8 cellular contexts compared by ENCODE assay signal in genomic region chr15:45457215-45457614, GRCh38.
DNase-seq lines count a peak whose midpoint lies in the region; ATAC-seq lines count a peak whose summit lies in the region.

No MANE protein-coding gene starts in this region.

- peaks cover 10 to 39% (median 24%) of the 10 kb centered on the region in 4 donors for H3K4me1 Mint-ChIP-seq in CD4-positive, CD25-positive, alpha-beta regulatory T cell
- H3K4me1 Mint-ChIP-seq in naive thymus-derived CD8-positive, alpha-beta T cell: peaks cover 11 to 47% (median 35%) of the 10 kb centered on the region in 4 donors

- no peaks in the 10 kb centered on the region for H3K9me3 ChIP-seq in CD4-positive, CD25-positive, alpha-beta regulatory T cell (ENCODE audit: control insufficient read depth in 2 of 2, low read length in 2 of 2)

- POLR2A ChIA-PET in naive thymus-derived CD8-positive, alpha-beta T cell (lab: Charles Lee): interaction anchor here (1.0 to 1.3 kb wide), 3 partner anchors 57 to 287 kb away, joined by 3 read pairs; no protein-coding TSS in a partner anchor

- H3K27me3 ChIP-seq in CD4-positive, CD25-positive, alpha-beta regulatory T cell (ENCODE audit: control insufficient read depth, insufficient read depth, low read length): no peaks in the 10 kb centered on the region

- no peaks in the 10 kb centered on the region for H3K27me3 Mint-ChIP-seq in CD4-positive, CD25-positive, alpha-beta regulatory T cell
- no peaks in the 10 kb centered on the region for H3K27me3 Mint-ChIP-seq in naive thymus-derived CD8-positive, alpha-beta T cell

- H3K4me1 ChIP-seq in CD4-positive, CD25-positive, alpha-beta regulatory T cell (ENCODE audit: control insufficient read depth, insufficient read depth, low read length, poor library complexity, severe bottlenecking): peaks cover 33% of the 10 kb centered on the region

- peak in 1 of 2 donors; percentile 6 for ATAC-seq in CD4-positive, CD25-positive, alpha-beta regulatory T cell (ENCODE audit: low read depth in 2 of 2)
- ATAC-seq in HG03064 (IDR thresholded peaks at IDR 0.05; ENCODE audit: low read depth, unreplicated experiment) (peak; percentile 10), HG03457 (IDR thresholded peaks at IDR 0.05; ENCODE audit: unreplicated experiment) (no peak)
- ATAC-seq in activated naive CD4-positive, alpha-beta T cell treated with anti-CD3 and anti-CD28 coated beads, Interleukin-2, amount 50 U/mL, for 72 hours: peak in 1 of 2 donors; percentile 20
- peak; percentile 2 to 3 for ATAC-seq in naive thymus-derived CD8-positive, alpha-beta T cell

- H3K4me3 Mint-ChIP-seq in CD4-positive, CD25-positive, alpha-beta regulatory T cell: peak overlapping the region; percentile 82 to 92 (median 89)
- peak overlapping the region in 4 of 10 donors; percentile 86 to 95 (median 91) for H3K4me3 Mint-ChIP-seq in naive thymus-derived CD8-positive, alpha-beta T cell

- DNase-seq in CD4-positive, CD25-positive, alpha-beta regulatory T cell: no peak
- DNase-seq in activated naive CD4-positive, alpha-beta T cell treated with anti-CD3 and anti-CD28 coated beads, Interleukin-2, amount 50 U/mL, for 72 hours (ENCODE audit: low spot score in 2 of 2): peak in 1 of 2 donors; percentile 12
- no peak for DNase-seq in naive thymus-derived CD8-positive, alpha-beta T cell
- no peak for DNase-seq in dermis blood vessel endothelial cell
- no peak for DNase-seq in AG20443 (ENCODE audit: low spot score)
- no peak for DNase-seq in OCI-M1 (lab: John Stamatoyannopoulos, UW)

- H3K4me3 ChIP-seq in CD4-positive, CD25-positive, alpha-beta regulatory T cell (ENCODE audit: low read depth, low read length): peak overlapping the region; percentile 96

- H3K36me3 Mint-ChIP-seq in CD4-positive, CD25-positive, alpha-beta regulatory T cell: no peaks in the 10 kb centered on the region
- peaks cover 0 to 4% of the 10 kb centered on the region in 2 donors for H3K36me3 Mint-ChIP-seq in activated naive CD4-positive, alpha-beta T cell treated with anti-CD3 and anti-CD28 coated beads, Interleukin-2, amount 50 U/mL, for 72 hours
- no peaks in the 10 kb centered on the region for H3K36me3 Mint-ChIP-seq in naive thymus-derived CD8-positive, alpha-beta T cell

- H3K9me3 Mint-ChIP-seq in CD4-positive, CD25-positive, alpha-beta regulatory T cell: no peaks in the 10 kb centered on the region
- H3K9me3 Mint-ChIP-seq in activated naive CD4-positive, alpha-beta T cell treated with anti-CD3 and anti-CD28 coated beads, Interleukin-2, amount 50 U/mL, for 72 hours: peaks cover 0 to 4% of the 10 kb centered on the region in 2 donors
- peaks cover 0 to 3% (median 0%) of the 10 kb centered on the region in 9 donors for H3K9me3 Mint-ChIP-seq in naive thymus-derived CD8-positive, alpha-beta T cell

- H3K36me3 ChIP-seq in CD4-positive, CD25-positive, alpha-beta regulatory T cell (ENCODE audit: control insufficient read depth, insufficient read depth, low read length): no peaks in the 10 kb centered on the region

- H3K27ac ChIP-seq in CD4-positive, CD25-positive, alpha-beta regulatory T cell (ENCODE audit: insufficient read depth, low read length, poor library complexity, severe bottlenecking): peak overlapping the region; percentile 75

- H3K27ac Mint-ChIP-seq in CD4-positive, CD25-positive, alpha-beta regulatory T cell: peak overlapping the region; percentile 43 to 90 (median 81)
- peak overlapping the region; percentile 85 to 88 for H3K27ac Mint-ChIP-seq in activated naive CD4-positive, alpha-beta T cell treated with anti-CD3 and anti-CD28 coated beads, Interleukin-2, amount 50 U/mL, for 72 hours
- H3K27ac Mint-ChIP-seq in naive thymus-derived CD8-positive, alpha-beta T cell: peak overlapping the region in 9 of 10 donors; percentile 59 to 92 (median 88)
